Comparison of ENCODE assay signal across 11 cellular contexts in genomic region chr4:123421942-123422781, GRCh38. TPM values are rescaled to one million over a fixed set of nuclear protein-coding genes. Genes with fewer than 3 reads are reported as not detected.
A peak's percentile ranks its signal among the peaks of the same experiment; 100 is the strongest.
DNase-seq lines count a peak whose midpoint lies in the region; ATAC-seq and TF ChIP-seq lines count a peak whose summit lies in the region.
"Had no signal": no experiment of that assay in that cellular context is flagged by ENCODE, and none has a peak within 500 bp of the region (broad histone marks: within the 10 kb centered on the region; RNA-seq: fewer than 3 reads in every experiment).

No MANE protein-coding gene starts in this region.

- H3K4me3 Mint-ChIP-seq in activated CD4-positive, alpha-beta T cell treated with anti-CD3 and anti-CD28 coated beads, Interleukin-2, amount 10 ng/mL, durations not matched to agents 24 days and 14 days = peak overlapping the region; percentile 72
- H3K4me3 Mint-ChIP-seq in activated naive CD8-positive, alpha-beta T cell treated with anti-CD3 and anti-CD28 coated beads, Interleukin-2, amount 50 U/mL, for 24 hours = peak overlapping the region; percentile 77

- H3K27ac ChIP-seq in psoas muscle = no peak overlapping the region
- H3K27ac ChIP-seq: pancreas had no signal

- peak overlapping the region; percentile 5 for H3K4me3 ChIP-seq in psoas muscle
- H3K4me3 ChIP-seq: pancreas had no signal

- H3K36me3 Mint-ChIP-seq in activated CD4-positive, alpha-beta T cell treated with anti-CD3 and anti-CD28 coated beads, Interleukin-2, amount 10 ng/mL, durations not matched to agents 24 days and 14 days (ENCODE audit: low read depth) = peaks cover 5% of the 10 kb centered on the region
- peaks cover 13% of the 10 kb centered on the region for H3K36me3 Mint-ChIP-seq in activated naive CD8-positive, alpha-beta T cell treated with anti-CD3 and anti-CD28 coated beads, Interleukin-2, amount 50 U/mL, for 24 hours (ENCODE audit: low read depth)

- no peaks in the 10 kb centered on the region for H3K36me3 ChIP-seq in psoas muscle (ENCODE audit: insufficient read depth in 1 of 2, low read depth in 1 of 2)
- H3K36me3 ChIP-seq: pancreas had no signal

- peak overlapping the region; percentile 99 for H3K27ac Mint-ChIP-seq in activated CD4-positive, alpha-beta T cell treated with anti-CD3 and anti-CD28 coated beads, Interleukin-2, amount 10 ng/mL, durations not matched to agents 24 days and 14 days
- H3K27ac Mint-ChIP-seq in activated naive CD8-positive, alpha-beta T cell treated with anti-CD3 and anti-CD28 coated beads, Interleukin-2, amount 50 U/mL, for 24 hours = peak overlapping the region; percentile 93

- TF ChIP-seq CTCF in psoas muscle (IDR thresholded peaks at IDR 0.05) = no peak

- H3K9me3 Mint-ChIP-seq in activated CD4-positive, alpha-beta T cell treated with anti-CD3 and anti-CD28 coated beads, Interleukin-2, amount 10 ng/mL, durations not matched to agents 24 days and 14 days = peaks cover 5% of the 10 kb centered on the region
- H3K9me3 Mint-ChIP-seq in activated naive CD8-positive, alpha-beta T cell treated with anti-CD3 and anti-CD28 coated beads, Interleukin-2, amount 50 U/mL, for 24 hours = peaks cover 19% of the 10 kb centered on the region

- 58 to 83% (median 67%) methylated on average over 9 of the region's 9 CpGs for WGBS in psoas muscle, 3 donors

- H3K9me3 ChIP-seq in psoas muscle = no peaks in the 10 kb centered on the region
- H3K9me3 ChIP-seq: pancreas had no signal

- H3K4me1 ChIP-seq in psoas muscle = peaks cover 13% of the 10 kb centered on the region

- intact Hi-C loops in activated CD4-positive, alpha-beta T cell treated with anti-CD3 and anti-CD28 coated beads, Interleukin-2, amount 10 ng/mL, durations not matched to agents 24 days and 14 days (cut with micrococcal nuclease) = loop anchor here (1.0 to 2.0 kb wide), 2 partner anchors 21 to 67 kb away; no protein-coding TSS in a partner anchor
- intact Hi-C loops in psoas muscle (cut with DNase I) = no loop called here

- peaks cover 60% of the 10 kb centered on the region for H3K4me1 Mint-ChIP-seq in activated CD4-positive, alpha-beta T cell treated with anti-CD3 and anti-CD28 coated beads, Interleukin-2, amount 10 ng/mL, durations not matched to agents 24 days and 14 days
- peaks cover 79% of the 10 kb centered on the region for H3K4me1 Mint-ChIP-seq in activated naive CD8-positive, alpha-beta T cell treated with anti-CD3 and anti-CD28 coated beads, Interleukin-2, amount 50 U/mL, for 24 hours

- DNase-seq in activated CD4-positive, alpha-beta T cell treated with anti-CD3 and anti-CD28 coated beads, Interleukin-2, amount 10 ng/mL, durations not matched to agents 24 days and 14 days = peak; percentile 63
- no peak for DNase-seq in activated CD4-positive, alpha-beta T cell treated with anti-CD3 and anti-CD28 coated beads, Interleukin-2, amount 50 U/mL, for 4 hours
- no peak for DNase-seq in activated naive CD8-positive, alpha-beta T cell treated with anti-CD3 and anti-CD28 coated beads, Interleukin-2, amount 50 U/mL, for 24 hours
- DNase-seq in psoas muscle (no peak), DMS53 (lab: John Stamatoyannopoulos, UW) (no peak), cerebellar nuclear complex (lab: John Stamatoyannopoulos, UW) (no peak)
- DNase-seq in stimulated activated CD4-positive, alpha-beta T cell treated with anti-CD3 and anti-CD28 coated beads, Interleukin-12 subunit alpha, Interleukin-12 subunit beta, amount 100 ng/mL, for 4 hours = no peak
- DNase-seq: NCI-H1694; pancreas; stimulated activated CD4-positive, alpha-beta T cell treated with anti-CD3 and anti-CD28 coated beads, Interleukin-4, amount 100 ng/mL, for 24 hours had no signal

- peak; percentile 42 for ATAC-seq in HG03432 (IDR thresholded peaks at IDR 0.05; ENCODE audit: unreplicated experiment)
- peak; percentile 62 for ATAC-seq in activated naive CD8-positive, alpha-beta T cell treated with anti-CD3 and anti-CD28 coated beads, Interleukin-2, amount 50 U/mL, for 24 hours
- no peak for ATAC-seq in psoas muscle

- no peaks in the 10 kb centered on the region for H3K27me3 ChIP-seq in psoas muscle (ENCODE audit: insufficient read depth in 3 of 3, low read length in 2 of 3)
- H3K27me3 ChIP-seq: pancreas had no signal

- H3K27me3 Mint-ChIP-seq in activated CD4-positive, alpha-beta T cell treated with anti-CD3 and anti-CD28 coated beads, Interleukin-2, amount 10 ng/mL, durations not matched to agents 24 days and 14 days = no peaks in the 10 kb centered on the region
- H3K27me3 Mint-ChIP-seq in activated naive CD8-positive, alpha-beta T cell treated with anti-CD3 and anti-CD28 coated beads, Interleukin-2, amount 50 U/mL, for 24 hours = no peaks in the 10 kb centered on the region

RNA-seq across cellular contexts. Expression of gene SPRY1, which starts 25.6 kb away (rescaled TPM):
- 60.2 and 60.5 TPM in 2 replicates for total RNA-seq in activated CD4-positive, alpha-beta T cell treated with anti-CD3 and anti-CD28 coated beads, Interleukin-2, amount 10 ng/mL, durations not matched to agents 24 days and 14 days
- total RNA-seq in psoas muscle = 100 to 1,000 TPM in 2 of 4 donors, 10 to 100 TPM in 2; 41.1 to 104 (median 96.9) TPM
- polyA plus RNA-seq in psoas muscle = 10 to 100 TPM; 19.2 to 24.6 (median 22.9) TPM

Comparison
In these comparisons a context has a peak if more than half of its experiments do, and no peak if none do; other contexts are left out.
1. ATAC-seq: peak in HG03432 (single experiment) and activated naive CD8-positive, alpha-beta T cell treated with anti-CD3 and anti-CD28 coated beads, Interleukin-2, amount 50 U/mL, for 24 hours (single experiment); none in psoas muscle (0 of 4).